ENCODE assay signal across 10 cellular contexts in genomic region chr6:16737389-16737788, GRCh38. TPM values are rescaled to one million over a fixed set of nuclear protein-coding genes. Genes with fewer than 3 reads are reported as not detected.
DNase-seq lines count a peak whose midpoint lies in the region; ATAC-seq and TF ChIP-seq lines count a peak whose summit lies in the region.
"Had no signal": no experiment of that assay in that cellular context is flagged by ENCODE, and none has a peak within 500 bp of the region (broad histone marks: within the 10 kb centered on the region; RNA-seq: fewer than 3 reads in every experiment).

No MANE protein-coding gene starts in this region.

- no peaks in the 10 kb centered on the region for H3K27me3 Mint-ChIP-seq in CD4-positive, CD25-positive, alpha-beta regulatory T cell
- no peaks in the 10 kb centered on the region for H3K27me3 Mint-ChIP-seq in nephron (ENCODE audit: low read depth)

- H3K4me3 ChIP-seq in CD4-positive, CD25-positive, alpha-beta regulatory T cell (ENCODE audit: low read depth, low read length) = no peak overlapping the region
- no peak overlapping the region for H3K4me3 ChIP-seq in Panc1 (ENCODE audit: low read depth in 2 of 2, low read length in 2 of 2)

- peaks cover 34 to 69% (median 45%) of the 10 kb centered on the region in 4 donors for H3K4me1 Mint-ChIP-seq in CD4-positive, CD25-positive, alpha-beta regulatory T cell
- peaks cover 43% of the 10 kb centered on the region for H3K4me1 Mint-ChIP-seq in nephron

- intact Hi-C loops in Panc1 (cut with micrococcal nuclease; ENCODE audit: unreplicated experiment) = no loop called here

- H3K4me3 Mint-ChIP-seq in CD4-positive, CD25-positive, alpha-beta regulatory T cell = peak overlapping the region in 1 of 4 donors; percentile 48
- no peak overlapping the region for H3K4me3 Mint-ChIP-seq in nephron

- H3K9me3 Mint-ChIP-seq in CD4-positive, CD25-positive, alpha-beta regulatory T cell = no peaks in the 10 kb centered on the region
- no peaks in the 10 kb centered on the region for H3K9me3 Mint-ChIP-seq in nephron

- H3K36me3 Mint-ChIP-seq in CD4-positive, CD25-positive, alpha-beta regulatory T cell = peaks cover 19% of the 10 kb centered on the region
- H3K36me3 Mint-ChIP-seq in nephron (ENCODE audit: low read depth) = peaks cover 33% of the 10 kb centered on the region

- peak overlapping the region; percentile 0 to 7 (median 1) for H3K27ac Mint-ChIP-seq in CD4-positive, CD25-positive, alpha-beta regulatory T cell
- peak overlapping the region; percentile 21 to 55 (median 49) for H3K27ac Mint-ChIP-seq in nephron

- no peak overlapping the region for H3K27ac ChIP-seq in CD4-positive, CD25-positive, alpha-beta regulatory T cell (ENCODE audit: insufficient read depth, low read length, poor library complexity, severe bottlenecking)
- H3K27ac ChIP-seq in Panc1 (ENCODE audit: low read length) (peak overlapping the region; percentile 86), epithelial cell of prostate (peak overlapping the region; percentile 68)

- ATAC-seq in CD4-positive, CD25-positive, alpha-beta regulatory T cell (ENCODE audit: low read depth in 2 of 2) = no peak
- ATAC-seq in Panc1 = no peak
- ATAC-seq in GM21526 (IDR thresholded peaks at IDR 0.05; ENCODE audit: low FRiP score, unreplicated experiment) = no peak
- no peak for ATAC-seq in GM19467 (IDR thresholded peaks at IDR 0.05; ENCODE audit: unreplicated experiment)

- H3K36me3 ChIP-seq in CD4-positive, CD25-positive, alpha-beta regulatory T cell (ENCODE audit: control insufficient read depth, insufficient read depth, low read length) = peaks cover 20% of the 10 kb centered on the region
- H3K36me3 ChIP-seq in Panc1 (ENCODE audit: control insufficient read depth, insufficient read depth, low read length) = peaks cover 6% of the 10 kb centered on the region; the same call in 1 of the 2 replicates

- peaks cover 42% of the 10 kb centered on the region for H3K4me1 ChIP-seq in CD4-positive, CD25-positive, alpha-beta regulatory T cell (ENCODE audit: control insufficient read depth, insufficient read depth, low read length, poor library complexity, severe bottlenecking)
- H3K4me1 ChIP-seq in Panc1 (ENCODE audit: control insufficient read depth, insufficient read depth, low read length) = peaks cover 72% of the 10 kb centered on the region

- in situ Hi-C loops in Panc1 (cut with HindIII; ENCODE audit: low pct_unique_long_range_greater_than_20kb, low sequenced_read_pairs) = no loop called here

- DNase-seq in CD4-positive, CD25-positive, alpha-beta regulatory T cell = no peak
- DNase-seq in Panc1 (ENCODE audit: low read depth, low spot score) (no peak), epithelial cell of prostate (ENCODE audit: low read depth, low spot score) (no peak), mucosa of gallbladder (ENCODE audit: low spot score) (no peak)
- no peak for DNase-seq in stimulated activated naive CD4-positive, alpha-beta T cell treated with Interleukin-2 at 50 U/mL for 16 hours (lab: John Stamatoyannopoulos, UW)
- DNase-seq: left cardiac atrium, NCI-H774 had no signal

- no peaks in the 10 kb centered on the region for H3K27me3 ChIP-seq in CD4-positive, CD25-positive, alpha-beta regulatory T cell (ENCODE audit: control insufficient read depth, insufficient read depth, low read length)
- no peaks in the 10 kb centered on the region for H3K27me3 ChIP-seq in Panc1 (ENCODE audit: control insufficient read depth, insufficient read depth, low read length)

- CTCF ChIA-PET in Panc1 (lab: Charles Lee) = no interaction called here

- no TSS peak for BruUV-seq in Panc1 (replicated peaks; lab: Mats Ljungman, UMichigan)

- TF ChIP-seq CTCF in Panc1 (IDR thresholded peaks at IDR 0.05) = no peak
- TF ChIP-seq CTCF in nephron (IDR thresholded peaks at IDR 0.05; ENCODE audit: unreplicated experiment in 3 of 3) = no peak

- POLR2A ChIA-PET in Panc1 (lab: Charles Lee) = interaction anchor here (0.6 kb wide), 1 partner anchor 66 kb away, joined by 14 read pairs; no protein-coding TSS in a partner anchor

- no peaks in the 10 kb centered on the region for H3K9me3 ChIP-seq in CD4-positive, CD25-positive, alpha-beta regulatory T cell (ENCODE audit: control insufficient read depth in 2 of 2, low read length in 2 of 2)
- no peaks in the 10 kb centered on the region for H3K9me3 ChIP-seq in Panc1 (ENCODE audit: control insufficient read depth, insufficient read depth, low read depth, low read length)

RNA-seq across cellular contexts. Expression of gene ATXN1, which starts 23.9 kb away (rescaled TPM):
- total RNA-seq in CD4-positive, CD25-positive, alpha-beta regulatory T cell = 191 TPM
- 10 to 100 TPM; 15.8 to 22.9 (median 18.9) TPM for polyA plus RNA-seq in CD4-positive, CD25-positive, alpha-beta regulatory T cell
- 67.1 TPM for total RNA-seq in Panc1 (2021; ENCODE audit: unreplicated experiment)
- 30.3 TPM for polyA plus RNA-seq in Panc1 (2012; ENCODE audit: insufficient read length)
- 71.0 TPM for total RNA-seq in mucosa of gallbladder
